9 cellular contexts compared by ENCODE assay signal in the genomic region with DNA sequence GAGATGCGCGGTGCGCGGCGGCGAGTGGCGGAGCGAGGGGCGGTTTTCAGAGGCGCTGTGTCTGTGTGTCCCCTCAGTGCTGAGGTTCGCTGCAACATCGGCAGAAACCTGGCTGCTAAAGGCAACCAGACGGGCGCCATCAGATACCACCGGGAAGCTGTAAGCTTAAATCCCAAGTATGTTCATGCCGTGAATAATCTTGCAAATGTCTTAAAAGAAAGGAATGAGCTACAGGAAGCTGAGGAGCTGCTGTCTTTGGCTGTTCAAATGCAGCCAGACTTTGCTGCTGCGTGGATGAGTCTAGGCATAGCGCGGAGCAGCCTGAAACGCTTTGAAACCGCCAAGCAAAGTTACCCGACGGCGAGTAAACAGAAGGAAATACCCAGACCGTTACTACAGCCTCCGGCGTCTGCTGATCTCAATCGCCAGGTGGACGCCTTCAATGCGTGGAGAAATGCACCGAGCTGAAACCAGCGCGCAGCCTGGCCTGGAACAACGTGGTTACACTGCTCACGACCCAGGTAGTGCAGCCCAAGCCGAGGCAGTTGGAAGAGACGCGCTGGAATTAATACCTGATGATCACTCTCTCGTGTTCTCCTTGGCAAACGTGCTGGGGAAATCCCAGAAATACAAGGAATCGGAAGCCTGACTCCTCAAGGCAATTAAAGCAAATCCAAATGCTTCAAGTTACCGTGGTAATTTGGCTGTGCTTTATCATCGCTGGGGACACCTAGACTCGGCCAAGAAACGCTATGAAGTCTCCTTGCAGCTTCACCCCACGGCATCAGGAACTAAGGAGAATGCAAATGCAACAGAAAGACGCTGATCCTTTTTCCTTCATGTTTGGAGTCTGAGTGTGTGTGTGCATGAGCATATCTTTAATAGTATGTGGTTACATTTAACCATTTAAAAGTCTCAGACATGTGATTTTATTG. TPM values are rescaled to one million over a fixed set of nuclear protein-coding genes. Genes with fewer than 3 reads are reported as not detected.
A peak's percentile ranks its signal among the peaks of the same experiment; 100 is the strongest.
DNase-seq lines count a peak whose midpoint lies in the region; ATAC-seq and TF ChIP-seq lines count a peak whose summit lies in the region.
"Had no signal": no experiment of that assay in that cellular context is flagged by ENCODE, and none has a peak within 500 bp of the region (broad histone marks: within the 10 kb centered on the region; RNA-seq: fewer than 3 reads in every experiment).

No MANE protein-coding gene starts in this region.

- no peak overlapping the region for H3K9ac ChIP-seq in parathyroid adenoma

- no peaks in the 10 kb centered on the region for H3K4me1 ChIP-seq in parathyroid adenoma

- H3K36me3 ChIP-seq in parathyroid adenoma (ENCODE audit: control insufficient read depth, insufficient read depth, low read length): no peaks in the 10 kb centered on the region

- no peak overlapping the region for H3K27ac ChIP-seq in parathyroid adenoma

- peak overlapping the region; percentile 9 for H3K4me2 ChIP-seq in parathyroid adenoma (ENCODE audit: low read length)

- H3K9me3 ChIP-seq in parathyroid adenoma (ENCODE audit: control insufficient read depth, low read length): no peaks in the 10 kb centered on the region

- peaks cover 7% of the 10 kb centered on the region for H3K27me3 ChIP-seq in parathyroid adenoma (ENCODE audit: control insufficient read depth, insufficient read depth, low read length)

- no peak for ATAC-seq in GM21786 (IDR thresholded peaks at IDR 0.05; ENCODE audit: unreplicated experiment)
- no peak for ATAC-seq in GM21717 (IDR thresholded peaks at IDR 0.05; ENCODE audit: unreplicated experiment)
- ATAC-seq in HG02840 (IDR thresholded peaks at IDR 0.05; ENCODE audit: low FRiP score, unreplicated experiment): no peak
- ATAC-seq: HCT116 had no signal

- no peak for TF ChIP-seq CTCF in fibroblast of pulmonary artery (IDR thresholded peaks at IDR 0.05; ENCODE audit: low read length, missing control alignments)
- TF ChIP-seq CTCF in parathyroid adenoma (IDR thresholded peaks at IDR 0.05): no peak

- H3K79me2 ChIP-seq in parathyroid adenoma: no peaks in the 10 kb centered on the region

- DNase-seq in GM03348 (ENCODE audit: low spot score): peak; percentile 48
- peak; percentile 61 for DNase-seq in RPMI7951 (ENCODE audit: low read depth)
- peak; percentile 8 for DNase-seq in fibroblast of pulmonary artery (ENCODE audit: low read depth)
- no peak for DNase-seq in hippocampal formation (lab: John Stamatoyannopoulos, UW)

- H2AFZ ChIP-seq in parathyroid adenoma: no peak overlapping the region

- no peak overlapping the region for H3K4me3 ChIP-seq in fibroblast of pulmonary artery (replicated peaks; ENCODE audit: low read depth, low read length)
- H3K4me3 ChIP-seq in parathyroid adenoma (ENCODE audit: low read depth, low read length): no peak overlapping the region

RNA-seq across cellular contexts. Expression of a gene that starts 15.9 kb away (rescaled TPM):
- total RNA-seq in RPMI7951 (2014; rRNA removed; shearing (Covaris generic)): not detected in 2 replicates

RNA-seq across cellular contexts. Expression of a gene that starts 32.3 kb away (rescaled TPM):
- total RNA-seq in RPMI7951 (2014; rRNA removed; shearing (Covaris generic)): not detected in 2 replicates

Comparison
In these comparisons a context has a peak if more than half of its experiments do, and no peak if none do; other contexts are left out.
1. DNase-seq: peak in GM03348 (single experiment), RPMI7951 (single experiment) and fibroblast of pulmonary artery (single experiment); none in hippocampal formation (0 of 2).